Comparison of ENCODE assay signal across 29 cellular contexts in the genomic region with DNA sequence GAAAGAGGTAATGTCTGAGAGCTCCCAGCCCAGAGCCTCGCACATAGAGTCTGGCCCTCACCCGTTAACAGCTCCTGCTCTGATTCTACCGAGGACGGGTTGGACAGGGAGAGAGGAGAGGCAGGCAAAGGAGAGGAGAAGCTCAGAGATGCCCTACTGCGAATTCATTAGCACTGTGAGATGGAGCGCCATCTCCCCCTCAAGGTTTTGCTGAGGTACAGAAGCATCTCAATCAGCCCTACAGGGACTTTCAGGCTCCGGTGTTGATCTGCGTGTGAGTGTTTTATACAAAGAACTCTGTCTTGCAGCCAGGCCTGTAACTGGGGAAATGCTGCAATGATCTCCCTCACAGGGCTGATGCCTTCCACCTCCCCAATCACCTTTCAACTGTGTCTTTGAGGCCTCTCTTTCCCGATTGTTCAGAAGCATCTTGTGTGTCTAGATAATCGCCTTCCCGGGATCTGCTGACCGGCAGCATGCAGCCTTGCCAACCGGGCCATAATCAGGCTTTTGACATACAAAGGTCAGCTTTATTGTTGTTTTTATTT.
"Had no signal": no experiment of that assay in that cellular context is flagged by ENCODE, and none has a peak within 500 bp of the region (broad histone marks: within the 10 kb centered on the region; RNA-seq: fewer than 3 reads in every experiment).

No MANE protein-coding gene starts in this region.

- H3K9me3 ChIP-seq: ascending aorta, left lung, testis, transverse colon had no signal

- DNase-seq: activated CD4-positive, alpha-beta memory T cell treated with anti-CD3 and anti-CD28 coated beads, Interleukin-2, amount 10 ng/mL, durations not matched to agents 7 days and 5 days; activated CD4-positive, alpha-beta T cell treated with anti-CD3 and anti-CD28 coated beads, Interleukin-2, amount 10 ng/mL, durations not matched to agents 7 days and 5 days; activated CD4-positive, CD25-positive, alpha-beta regulatory T cell treated with anti-CD3 and anti-CD28 coated beads, Interleukin-2, amount 50 U/mL, for 72 hours; activated CD8-positive, alpha-beta memory T cell treated with anti-CD3 and anti-CD28 coated beads, Interleukin-2, amount 50 U/mL, for 48 hours; activated gamma-delta T cell; activated naive CD4-positive, alpha-beta T cell treated with anti-CD3 and anti-CD28 coated beads, Interleukin-2, amount 10 ng/mL, durations not matched to agents 7 days and 5 days; activated naive CD8-positive, alpha-beta T cell treated with anti-CD3 and anti-CD28 coated beads, Interleukin-2, amount 10 ng/mL, durations not matched to agents 7 days and 5 days; activated T-cell treated with anti-CD3 and anti-CD28 coated beads, Interleukin-2, amount 50 U/mL, for 24 hours; cerebellar nuclear complex; dorsolateral prefrontal cortex; effector memory CD4-positive, alpha-beta T cell; erythroblast; head of caudate nucleus; kidney glomerular epithelial cell; left lung; nephron progenitor cell; stimulated activated CD4-positive, alpha-beta T cell treated with anti-CD3 and anti-CD28 coated beads, Interleukin-12 subunit alpha, Interleukin-12 subunit beta, amount 100 ng/mL, for 4 hours; stimulated activated CD4-positive, alpha-beta T cell treated with anti-CD3 and anti-CD28 coated beads, Interleukin-4, amount 100 ng/mL, for 1 hour; stimulated activated naive CD8-positive, alpha-beta T cell treated with anti-CD3 and anti-CD28 coated beads, Interleukin-15, Interleukin-2, amounts not matched to agents 100 U/mL and 50 U/mL, for 24 hours; T-helper 17 cell; T1000; testis; transverse colon; WERI-Rb-1 had no signal

- H3K4me3 ChIP-seq: ascending aorta, cardiac muscle cell, coronary artery, dorsolateral prefrontal cortex, left lung, skin epidermis, testis, transverse colon had no signal

- H3K27ac ChIP-seq: ascending aorta, cardiac muscle cell, coronary artery, dorsolateral prefrontal cortex, left lung, testis, transverse colon, WERI-Rb-1 had no signal

- H3K4me1 ChIP-seq: ascending aorta, left lung, testis, transverse colon had no signal

- H3K27me3 ChIP-seq: ascending aorta, left lung, testis, transverse colon had no signal

- ATAC-seq: left lung; sciatic nerve; stimulated activated naive CD8-positive, alpha-beta T cell treated with anti-CD3 and anti-CD28 coated beads, Interleukin-15, Interleukin-2, amounts not matched to agents 100 U/mL and 50 U/mL, for 24 hours; T-helper 17 cell had no signal

- H3K36me3 ChIP-seq: ascending aorta, cardiac muscle cell, left lung, transverse colon, WERI-Rb-1 had no signal
